18 cellular contexts compared by ENCODE assay signal in the genomic region with DNA sequence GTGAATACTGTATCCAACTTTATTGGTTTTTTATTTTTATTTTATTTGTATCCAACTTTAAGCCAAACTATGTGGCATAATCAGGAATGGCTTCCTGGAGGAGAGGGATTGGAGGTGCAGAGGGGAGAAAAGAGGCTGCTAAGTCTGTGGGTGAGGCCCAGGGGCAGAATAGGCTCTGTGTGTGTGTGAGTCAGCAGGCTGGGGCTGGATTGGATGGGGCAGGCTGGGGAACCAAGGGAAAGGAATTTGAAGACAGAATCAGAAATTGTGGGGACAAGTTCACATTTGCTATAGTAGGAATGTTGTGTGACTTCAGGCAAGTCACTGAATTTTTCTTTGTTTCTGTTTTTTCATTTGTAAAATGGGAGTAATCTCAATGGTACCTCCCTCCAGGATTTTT. TPM values are rescaled to one million over a fixed set of nuclear protein-coding genes. Genes with fewer than 3 reads are reported as not detected.
A peak's percentile ranks its signal among the peaks of the same experiment; 100 is the strongest.
DNase-seq lines count a peak whose midpoint lies in the region; ATAC-seq and TF ChIP-seq lines count a peak whose summit lies in the region.
"Had no signal": no experiment of that assay in that cellular context is flagged by ENCODE, and none has a peak within 500 bp of the region (broad histone marks: within the 10 kb centered on the region; RNA-seq: fewer than 3 reads in every experiment).

No MANE protein-coding gene starts in this region.

- no peaks in the 10 kb centered on the region for H3K4me1 Mint-ChIP-seq in GM23338

- no peak overlapping the region for H3K4me3 ChIP-seq in GM23338
- H3K4me3 ChIP-seq: left lung, thoracic aorta had no signal

- no peaks in the 10 kb centered on the region for H3K4me1 ChIP-seq in GM23338 (ENCODE audit: insufficient read depth)
- H3K4me1 ChIP-seq: left lung had no signal

- H3K36me3 ChIP-seq in GM23338 (ENCODE audit: insufficient read depth) = no peaks in the 10 kb centered on the region
- H3K36me3 ChIP-seq: left lung, thoracic aorta had no signal

- peaks cover 6% of the 10 kb centered on the region for H3K27me3 Mint-ChIP-seq in GM23338 (ENCODE audit: insufficient read depth, low read depth, poor library complexity)

- no peak overlapping the region for H2AFZ ChIP-seq in GM23338

- H3K36me3 Mint-ChIP-seq in GM23338 (ENCODE audit: low read depth) = no peaks in the 10 kb centered on the region
- H3K36me3 Mint-ChIP-seq: CD14-positive monocyte had no signal

- no peaks in the 10 kb centered on the region for H4K20me1 ChIP-seq in GM23338 (replicated peaks; ENCODE audit: insufficient read depth)

- no peaks in the 10 kb centered on the region; the same call in 1 of the 2 replicates for H3K9me2 ChIP-seq in GM23338 (ENCODE audit: insufficient read depth)

- H3F3A ChIP-seq in GM23338 (replicated peaks; ENCODE audit: low read depth) = no peaks in the 10 kb centered on the region

- DNase-seq in GM23338 (ENCODE audit: low spot score) = no peak
- DNase-seq in RPMI7951 (ENCODE audit: low read depth) = peak; percentile 30
- no peak for DNase-seq in epithelial cell of prostate (ENCODE audit: low read depth, low spot score)
- DNase-seq in renal cortical epithelial cell (ENCODE audit: low read depth) = peak; percentile 23
- no peak for DNase-seq in Ammon's horn (ENCODE audit: low spot score)
- DNase-seq in activated naive CD4-positive, alpha-beta T cell (lab: John Stamatoyannopoulos, UW) = no peak
- DNase-seq: activated CD4-positive, alpha-beta T cell treated with anti-CD3 and anti-CD28 coated beads for 4 hours; DMS53; KG1; left lung; NCI-H1417; NCI-H345; SHP77 treated with DMSO at 0.1 percent for 48 hours; small intestine had no signal

- H3K9me3 Mint-ChIP-seq in GM23338 = no peaks in the 10 kb centered on the region; the same call in 2 of the 3 replicates
- H3K9me3 Mint-ChIP-seq: T-helper 2 cell treated with Interferon-gamma antibody and Interleukin-4, amounts not matched to agents 5 μg/mL and 100 μg/mL, for 36 hours had no signal

- no peaks in the 10 kb centered on the region for H3K79me2 ChIP-seq in GM23338 (replicated peaks; ENCODE audit: insufficient read depth)

- H3K27me3 ChIP-seq in GM23338 (ENCODE audit: insufficient read depth) = no peaks in the 10 kb centered on the region
- H3K27me3 ChIP-seq: left lung had no signal

- H3K27ac Mint-ChIP-seq in GM23338 = no peak overlapping the region; the same call in 1 of the 2 replicates
- H3K27ac Mint-ChIP-seq: CD14-positive monocyte; T-helper 2 cell treated with Interferon-gamma antibody and Interleukin-4, amounts not matched to agents 5 μg/mL and 100 μg/mL, for 36 hours had no signal

- no peak overlapping the region for H3K4me3 Mint-ChIP-seq in GM23338
- H3K4me3 Mint-ChIP-seq: CD14-positive monocyte; T-helper 2 cell treated with Interferon-gamma antibody and Interleukin-4, amounts not matched to agents 5 μg/mL and 100 μg/mL, for 36 hours had no signal

- no peak for TF ChIP-seq CTCF in GM23338 (conservative IDR thresholded peaks at IDR 0.05; ENCODE audit: low read depth in 2 of 2)

- H3K27ac ChIP-seq in GM23338 (ENCODE audit: low read depth) (no peak overlapping the region), epithelial cell of prostate (peak overlapping the region; percentile 2)
- H3K27ac ChIP-seq: left lung, thoracic aorta had no signal

- ATAC-seq in GM23338 = peak; percentile 50; the same call in 2 of the 3 replicates
- ATAC-seq in HG02970 (IDR thresholded peaks at IDR 0.05; ENCODE audit: low FRiP score, unreplicated experiment) = no peak
- ATAC-seq: left lung had no signal

- H3K4me2 ChIP-seq in GM23338 = no peak overlapping the region

TF ChIP-seq in GM23338, 12 proteins besides CTCF, POLR2A, EP300 and RAD21:
- TF ChIP-seq JUNB (IDR thresholded peaks at IDR 0.05; ENCODE audit: unreplicated experiment) = no peak
- no peak for TF ChIP-seq STAT1 (IDR thresholded peaks at IDR 0.05; ENCODE audit: unreplicated experiment)
- TF ChIP-seq, protein P1, sequence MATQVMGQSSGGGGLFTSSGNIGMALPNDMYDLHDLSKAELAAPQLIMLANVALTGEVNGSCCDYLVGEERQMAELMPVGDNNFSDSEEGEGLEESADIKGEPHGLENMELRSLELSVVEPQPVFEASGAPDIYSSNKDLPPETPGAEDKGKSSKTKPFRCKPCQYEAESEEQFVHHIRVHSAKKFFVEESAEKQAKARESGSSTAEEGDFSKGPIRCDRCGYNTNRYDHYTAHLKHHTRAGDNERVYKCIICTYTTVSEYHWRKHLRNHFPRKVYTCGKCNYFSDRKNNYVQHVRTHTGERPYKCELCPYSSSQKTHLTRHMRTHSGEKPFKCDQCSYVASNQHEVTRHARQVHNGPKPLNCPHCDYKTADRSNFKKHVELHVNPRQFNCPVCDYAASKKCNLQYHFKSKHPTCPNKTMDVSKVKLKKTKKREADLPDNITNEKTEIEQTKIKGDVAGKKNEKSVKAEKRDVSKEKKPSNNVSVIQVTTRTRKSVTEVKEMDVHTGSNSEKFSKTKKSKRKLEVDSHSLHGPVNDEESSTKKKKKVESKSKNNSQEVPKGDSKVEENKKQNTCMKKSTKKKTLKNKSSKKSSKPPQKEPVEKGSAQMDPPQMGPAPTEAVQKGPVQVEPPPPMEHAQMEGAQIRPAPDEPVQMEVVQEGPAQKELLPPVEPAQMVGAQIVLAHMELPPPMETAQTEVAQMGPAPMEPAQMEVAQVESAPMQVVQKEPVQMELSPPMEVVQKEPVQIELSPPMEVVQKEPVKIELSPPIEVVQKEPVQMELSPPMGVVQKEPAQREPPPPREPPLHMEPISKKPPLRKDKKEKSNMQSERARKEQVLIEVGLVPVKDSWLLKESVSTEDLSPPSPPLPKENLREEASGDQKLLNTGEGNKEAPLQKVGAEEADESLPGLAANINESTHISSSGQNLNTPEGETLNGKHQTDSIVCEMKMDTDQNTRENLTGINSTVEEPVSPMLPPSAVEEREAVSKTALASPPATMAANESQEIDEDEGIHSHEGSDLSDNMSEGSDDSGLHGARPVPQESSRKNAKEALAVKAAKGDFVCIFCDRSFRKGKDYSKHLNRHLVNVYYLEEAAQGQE (IDR thresholded peaks at IDR 0.05; ENCODE audit: unreplicated experiment) = no peak
- no peak for TF ChIP-seq POLR2AphosphoS5 (IDR thresholded peaks at IDR 0.05; ENCODE audit: low read depth)

RNA-seq across cellular contexts. Expression of a gene that starts 12.8 kb away (rescaled TPM):
- 5.8 and 7.9 TPM in 2 replicates for total RNA-seq in GM23338 (2014; rRNA removed; shearing (Covaris generic))
- 3.9 and 4.4 TPM in 2 replicates for polyA plus RNA-seq in GM23338 (2016; fragmentation: Nextera tagmentation; extraction: Ambion mirVana)
- 4.8 and 10.3 TPM in 2 replicates for total RNA-seq in RPMI7951 (2014; rRNA removed; shearing (Covaris generic))
- 2.3 and 11.2 TPM in 2 replicates for total RNA-seq in renal cortical epithelial cell
- polyA plus RNA-seq: CD14-positive monocyte had no signal

RNA-seq across cellular contexts. Expression of a gene that starts 38.1 kb away (rescaled TPM):
- total RNA-seq in GM23338 (2014; rRNA removed; shearing (Covaris generic)) = 253 and 262 TPM in 2 replicates
- 138 and 174 TPM in 2 replicates for polyA plus RNA-seq in GM23338 (2016; fragmentation: Nextera tagmentation; extraction: Ambion mirVana)
- total RNA-seq in RPMI7951 (2014; rRNA removed; shearing (Covaris generic)) = 231 and 253 TPM in 2 replicates
- total RNA-seq in renal cortical epithelial cell = 433 and 623 TPM in 2 replicates

RNA-seq across cellular contexts. Expression of a gene that starts 55.6 kb away (rescaled TPM):
- 39.8 and 59.2 TPM in 2 replicates for total RNA-seq in GM23338 (2014; rRNA removed; shearing (Covaris generic))
- polyA plus RNA-seq in GM23338 (2016; fragmentation: Nextera tagmentation; extraction: Ambion mirVana) = 36.2 and 53.3 TPM in 2 replicates
- total RNA-seq in RPMI7951 (2014; rRNA removed; shearing (Covaris generic)) = 19.0 and 24.9 TPM in 2 replicates
- 14.1 and 18.1 TPM in 2 replicates for total RNA-seq in renal cortical epithelial cell

Comparison
In these comparisons a context has a peak if more than half of its experiments do, and no peak if none do; other contexts are left out.
1. DNase-seq: peak in RPMI7951 (single experiment) and renal cortical epithelial cell (single experiment); none in GM23338 (single experiment), epithelial cell of prostate (single experiment), Ammon's horn (single experiment) and activated naive CD4-positive, alpha-beta T cell (0 of 4).